Comparison of ENCODE assay signal across 1 cellular context in genomic region chr17:39700148-39700987, GRCh38.
TF ChIP-seq lines count a peak whose summit lies in the region.

No MANE protein-coding gene starts in this region.

TF ChIP-seq in HepG2, 621 proteins besides CTCF, POLR2A, EP300 and RAD21 (continued from another document and continues in another):
- no peak for TF ChIP-seq KDM4B (CRISPR knock-in tag; IDR thresholded peaks at IDR 0.05)
- TF ChIP-seq RXRA (CRISPR knock-in tag; IDR thresholded peaks at IDR 0.05), result no peak; the same call in 1 of the 2 replicates
- TF ChIP-seq FOXP1 (IDR thresholded peaks at IDR 0.05), result no peak
- TF ChIP-seq FOXP1 (CRISPR knock-in tag; IDR thresholded peaks at IDR 0.05), result no peak
- no peak for TF ChIP-seq SMAD9 (CRISPR knock-in tag; IDR thresholded peaks at IDR 0.05)
- TF ChIP-seq ZNF724P (CRISPR knock-in tag; IDR thresholded peaks at IDR 0.05; ENCODE audit: borderline replicate concordance), result no peak
- TF ChIP-seq ZMYM4 (CRISPR knock-in tag; IDR thresholded peaks at IDR 0.05), result no peak
- TF ChIP-seq CHD2 (IDR thresholded peaks at IDR 0.05; ENCODE audit: low read depth, low read length), result no peak
- TF ChIP-seq TCF12 (IDR thresholded peaks at IDR 0.05), result no peak
- peak; percentile 67 for TF ChIP-seq TCF12 (CRISPR knock-in tag; IDR thresholded peaks at IDR 0.05)
- TF ChIP-seq HNRNPL (IDR thresholded peaks at IDR 0.05; ENCODE audit: low read depth, low read length), result 0 out of 2 replicates have a peak, but pooled peaks have one; percentile 41
- 0 out of 2 replicates have a peak, but pooled peaks have one; percentile 17 for TF ChIP-seq ZBTB44 (CRISPR knock-in tag; IDR thresholded peaks at IDR 0.05)
- TF ChIP-seq, protein P1, sequence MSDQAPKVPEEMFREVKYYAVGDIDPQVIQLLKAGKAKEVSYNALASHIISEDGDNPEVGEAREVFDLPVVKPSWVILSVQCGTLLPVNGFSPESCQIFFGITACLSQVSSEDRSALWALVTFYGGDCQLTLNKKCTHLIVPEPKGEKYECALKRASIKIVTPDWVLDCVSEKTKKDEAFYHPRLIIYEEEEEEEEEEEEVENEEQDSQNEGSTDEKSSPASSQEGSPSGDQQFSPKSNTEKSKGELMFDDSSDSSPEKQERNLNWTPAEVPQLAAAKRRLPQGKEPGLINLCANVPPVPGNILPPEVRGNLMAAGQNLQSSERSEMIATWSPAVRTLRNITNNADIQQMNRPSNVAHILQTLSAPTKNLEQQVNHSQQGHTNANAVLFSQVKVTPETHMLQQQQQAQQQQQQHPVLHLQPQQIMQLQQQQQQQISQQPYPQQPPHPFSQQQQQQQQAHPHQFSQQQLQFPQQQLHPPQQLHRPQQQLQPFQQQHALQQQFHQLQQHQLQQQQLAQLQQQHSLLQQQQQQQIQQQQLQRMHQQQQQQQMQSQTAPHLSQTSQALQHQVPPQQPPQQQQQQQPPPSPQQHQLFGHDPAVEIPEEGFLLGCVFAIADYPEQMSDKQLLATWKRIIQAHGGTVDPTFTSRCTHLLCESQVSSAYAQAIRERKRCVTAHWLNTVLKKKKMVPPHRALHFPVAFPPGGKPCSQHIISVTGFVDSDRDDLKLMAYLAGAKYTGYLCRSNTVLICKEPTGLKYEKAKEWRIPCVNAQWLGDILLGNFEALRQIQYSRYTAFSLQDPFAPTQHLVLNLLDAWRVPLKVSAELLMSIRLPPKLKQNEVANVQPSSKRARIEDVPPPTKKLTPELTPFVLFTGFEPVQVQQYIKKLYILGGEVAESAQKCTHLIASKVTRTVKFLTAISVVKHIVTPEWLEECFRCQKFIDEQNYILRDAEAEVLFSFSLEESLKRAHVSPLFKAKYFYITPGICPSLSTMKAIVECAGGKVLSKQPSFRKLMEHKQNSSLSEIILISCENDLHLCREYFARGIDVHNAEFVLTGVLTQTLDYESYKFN (CRISPR knock-in tag; conservative IDR thresholded peaks at IDR 0.05), result 0 out of 2 replicates have a peak, but pooled peaks have one; percentile 5
- no peak for TF ChIP-seq NPAS2 (CRISPR knock-in tag; IDR thresholded peaks at IDR 0.05; ENCODE audit: borderline replicate concordance)
- no peak for TF ChIP-seq FIP1L1 (IDR thresholded peaks at IDR 0.05; ENCODE audit: borderline replicate concordance, insufficient read depth, low read depth, low read length)
- peak; percentile 93 for TF ChIP-seq ZNF652 (CRISPR knock-in tag; IDR thresholded peaks at IDR 0.05; ENCODE audit: borderline replicate concordance, low read depth)
- TF ChIP-seq CBX2 (IDR thresholded peaks at IDR 0.05; ENCODE audit: low read depth, low read length), result no peak
- TF ChIP-seq CBX2 (CRISPR knock-in tag; IDR thresholded peaks at IDR 0.05; ENCODE audit: low read depth), result no peak
- TF ChIP-seq, protein P2, sequence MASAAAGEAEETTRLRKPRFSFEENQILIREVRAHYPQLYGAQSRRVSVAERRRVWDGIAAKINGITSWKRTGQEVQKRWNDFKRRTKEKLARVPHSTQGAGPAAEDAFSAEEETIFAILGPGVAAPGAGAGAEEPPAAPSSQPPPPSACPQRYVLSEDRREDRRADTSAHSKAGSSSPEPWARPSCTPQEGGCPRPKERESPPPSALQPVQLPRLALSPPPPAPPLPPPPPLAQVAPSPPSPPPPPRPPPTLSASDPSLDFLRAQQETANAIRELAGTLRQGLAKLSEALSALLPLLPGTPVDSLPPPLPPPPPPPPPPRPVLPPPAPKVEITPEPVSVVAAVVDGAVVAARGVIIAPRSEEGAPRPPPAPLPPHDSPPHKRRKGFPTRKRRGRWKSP (CRISPR knock-in tag; IDR thresholded peaks at IDR 0.05), result no peak
- TF ChIP-seq PHF5A (CRISPR knock-in tag; IDR thresholded peaks at IDR 0.05; ENCODE audit: low read depth, unreplicated experiment), result no peak
- TF ChIP-seq ISL2 (CRISPR knock-in tag; IDR thresholded peaks at IDR 0.05), result no peak
- TF ChIP-seq SOX5 (CRISPR knock-in tag; IDR thresholded peaks at IDR 0.05; ENCODE audit: borderline replicate concordance), result no peak
- no peak for TF ChIP-seq MAFG (CRISPR knock-in tag; IDR thresholded peaks at IDR 0.05)
- TF ChIP-seq, protein P3, sequence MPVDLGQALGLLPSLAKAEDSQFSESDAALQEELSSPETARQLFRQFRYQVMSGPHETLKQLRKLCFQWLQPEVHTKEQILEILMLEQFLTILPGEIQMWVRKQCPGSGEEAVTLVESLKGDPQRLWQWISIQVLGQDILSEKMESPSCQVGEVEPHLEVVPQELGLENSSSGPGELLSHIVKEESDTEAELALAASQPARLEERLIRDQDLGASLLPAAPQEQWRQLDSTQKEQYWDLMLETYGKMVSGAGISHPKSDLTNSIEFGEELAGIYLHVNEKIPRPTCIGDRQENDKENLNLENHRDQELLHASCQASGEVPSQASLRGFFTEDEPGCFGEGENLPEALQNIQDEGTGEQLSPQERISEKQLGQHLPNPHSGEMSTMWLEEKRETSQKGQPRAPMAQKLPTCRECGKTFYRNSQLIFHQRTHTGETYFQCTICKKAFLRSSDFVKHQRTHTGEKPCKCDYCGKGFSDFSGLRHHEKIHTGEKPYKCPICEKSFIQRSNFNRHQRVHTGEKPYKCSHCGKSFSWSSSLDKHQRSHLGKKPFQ (CRISPR knock-in tag; IDR thresholded peaks at IDR 0.05; ENCODE audit: insufficient replicate concordance), result no peak
- TF ChIP-seq ZNF562 (CRISPR knock-in tag; IDR thresholded peaks at IDR 0.05; ENCODE audit: borderline replicate concordance), result no peak
- no peak for TF ChIP-seq ZNF678 (CRISPR knock-in tag; IDR thresholded peaks at IDR 0.05)
- no peak for TF ChIP-seq ZNF747 (CRISPR knock-in tag; IDR thresholded peaks at IDR 0.05; ENCODE audit: borderline replicate concordance)
- no peak for TF ChIP-seq ZC3H13 (CRISPR knock-in tag; IDR thresholded peaks at IDR 0.05)
- no peak for TF ChIP-seq TBX3 (IDR thresholded peaks at IDR 0.05; ENCODE audit: borderline replicate concordance)
- peak; percentile 16; the same call in 1 of the 2 replicates for TF ChIP-seq ZNF768 (CRISPR knock-in tag; IDR thresholded peaks at IDR 0.05)
- TF ChIP-seq ZFP82 (CRISPR knock-in tag; IDR thresholded peaks at IDR 0.05; ENCODE audit: borderline replicate concordance), result no peak; the same call in 1 of the 2 replicates
- no peak; the same call in 1 of the 2 replicates for TF ChIP-seq NFAT5 (CRISPR knock-in tag; IDR thresholded peaks at IDR 0.05)
- TF ChIP-seq SRSF1 (optimal IDR thresholded peaks at IDR 0.05; ENCODE audit: low read depth, low read length), result peak; percentile 72
- no peak for TF ChIP-seq SALL2 (CRISPR knock-in tag; IDR thresholded peaks at IDR 0.05)
- TF ChIP-seq TBX2 (CRISPR knock-in tag; IDR thresholded peaks at IDR 0.05; ENCODE audit: borderline replicate concordance), result no peak; the same call in 1 of the 2 replicates
- TF ChIP-seq, protein P4, sequence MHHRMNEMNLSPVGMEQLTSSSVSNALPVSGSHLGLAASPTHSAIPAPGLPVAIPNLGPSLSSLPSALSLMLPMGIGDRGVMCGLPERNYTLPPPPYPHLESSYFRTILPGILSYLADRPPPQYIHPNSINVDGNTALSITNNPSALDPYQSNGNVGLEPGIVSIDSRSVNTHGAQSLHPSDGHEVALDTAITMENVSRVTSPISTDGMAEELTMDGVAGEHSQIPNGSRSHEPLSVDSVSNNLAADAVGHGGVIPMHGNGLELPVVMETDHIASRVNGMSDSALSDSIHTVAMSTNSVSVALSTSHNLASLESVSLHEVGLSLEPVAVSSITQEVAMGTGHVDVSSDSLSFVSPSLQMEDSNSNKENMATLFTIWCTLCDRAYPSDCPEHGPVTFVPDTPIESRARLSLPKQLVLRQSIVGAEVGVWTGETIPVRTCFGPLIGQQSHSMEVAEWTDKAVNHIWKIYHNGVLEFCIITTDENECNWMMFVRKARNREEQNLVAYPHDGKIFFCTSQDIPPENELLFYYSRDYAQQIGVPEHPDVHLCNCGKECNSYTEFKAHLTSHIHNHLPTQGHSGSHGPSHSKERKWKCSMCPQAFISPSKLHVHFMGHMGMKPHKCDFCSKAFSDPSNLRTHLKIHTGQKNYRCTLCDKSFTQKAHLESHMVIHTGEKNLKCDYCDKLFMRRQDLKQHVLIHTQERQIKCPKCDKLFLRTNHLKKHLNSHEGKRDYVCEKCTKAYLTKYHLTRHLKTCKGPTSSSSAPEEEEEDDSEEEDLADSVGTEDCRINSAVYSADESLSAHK (CRISPR knock-in tag; IDR thresholded peaks at IDR 0.05; ENCODE audit: borderline replicate concordance), result no peak
- peak; percentile 41; the same call in 1 of the 2 replicates for TF ChIP-seq MXD4 (CRISPR knock-in tag; IDR thresholded peaks at IDR 0.05)
- TF ChIP-seq KMT2B (CRISPR knock-in tag; IDR thresholded peaks at IDR 0.05), result no peak
- TF ChIP-seq RARG (CRISPR knock-in tag; IDR thresholded peaks at IDR 0.05; ENCODE audit: low read depth), result no peak
- TF ChIP-seq CREB3 (CRISPR knock-in tag; IDR thresholded peaks at IDR 0.05), result peak; percentile 55; the same call in 1 of the 2 replicates
- no peak for TF ChIP-seq GPN1 (CRISPR knock-in tag; IDR thresholded peaks at IDR 0.05; ENCODE audit: borderline replicate concordance)
- no peak for TF ChIP-seq FOXA3 (CRISPR knock-in tag; IDR thresholded peaks at IDR 0.05)
- TF ChIP-seq DR1 (CRISPR knock-in tag; IDR thresholded peaks at IDR 0.05), result no peak
- no peak for TF ChIP-seq NAIF1 (CRISPR knock-in tag; IDR thresholded peaks at IDR 0.05; ENCODE audit: borderline replicate concordance)
- TF ChIP-seq, protein P5, sequence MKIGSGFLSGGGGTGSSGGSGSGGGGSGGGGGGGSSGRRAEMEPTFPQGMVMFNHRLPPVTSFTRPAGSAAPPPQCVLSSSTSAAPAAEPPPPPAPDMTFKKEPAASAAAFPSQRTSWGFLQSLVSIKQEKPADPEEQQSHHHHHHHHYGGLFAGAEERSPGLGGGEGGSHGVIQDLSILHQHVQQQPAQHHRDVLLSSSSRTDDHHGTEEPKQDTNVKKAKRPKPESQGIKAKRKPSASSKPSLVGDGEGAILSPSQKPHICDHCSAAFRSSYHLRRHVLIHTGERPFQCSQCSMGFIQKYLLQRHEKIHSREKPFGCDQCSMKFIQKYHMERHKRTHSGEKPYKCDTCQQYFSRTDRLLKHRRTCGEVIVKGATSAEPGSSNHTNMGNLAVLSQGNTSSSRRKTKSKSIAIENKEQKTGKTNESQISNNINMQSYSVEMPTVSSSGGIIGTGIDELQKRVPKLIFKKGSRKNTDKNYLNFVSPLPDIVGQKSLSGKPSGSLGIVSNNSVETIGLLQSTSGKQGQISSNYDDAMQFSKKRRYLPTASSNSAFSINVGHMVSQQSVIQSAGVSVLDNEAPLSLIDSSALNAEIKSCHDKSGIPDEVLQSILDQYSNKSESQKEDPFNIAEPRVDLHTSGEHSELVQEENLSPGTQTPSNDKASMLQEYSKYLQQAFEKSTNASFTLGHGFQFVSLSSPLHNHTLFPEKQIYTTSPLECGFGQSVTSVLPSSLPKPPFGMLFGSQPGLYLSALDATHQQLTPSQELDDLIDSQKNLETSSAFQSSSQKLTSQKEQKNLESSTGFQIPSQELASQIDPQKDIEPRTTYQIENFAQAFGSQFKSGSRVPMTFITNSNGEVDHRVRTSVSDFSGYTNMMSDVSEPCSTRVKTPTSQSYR (CRISPR knock-in tag; IDR thresholded peaks at IDR 0.05; ENCODE audit: borderline replicate concordance), result peak; percentile 22; the same call in 1 of the 2 replicates
- TF ChIP-seq ATF1 (CRISPR knock-in tag; IDR thresholded peaks at IDR 0.05), result no peak
- no peak for TF ChIP-seq ZNF552 (CRISPR knock-in tag; IDR thresholded peaks at IDR 0.05; ENCODE audit: borderline replicate concordance)
- no peak; the same call in 1 of the 2 replicates for TF ChIP-seq ETV5 (CRISPR knock-in tag; IDR thresholded peaks at IDR 0.05; ENCODE audit: borderline replicate concordance)
- no peak for TF ChIP-seq NFE2L1 (CRISPR knock-in tag; IDR thresholded peaks at IDR 0.05; ENCODE audit: borderline replicate concordance)
